ENCODE assay signal across 1 cellular context in the genomic region with DNA sequence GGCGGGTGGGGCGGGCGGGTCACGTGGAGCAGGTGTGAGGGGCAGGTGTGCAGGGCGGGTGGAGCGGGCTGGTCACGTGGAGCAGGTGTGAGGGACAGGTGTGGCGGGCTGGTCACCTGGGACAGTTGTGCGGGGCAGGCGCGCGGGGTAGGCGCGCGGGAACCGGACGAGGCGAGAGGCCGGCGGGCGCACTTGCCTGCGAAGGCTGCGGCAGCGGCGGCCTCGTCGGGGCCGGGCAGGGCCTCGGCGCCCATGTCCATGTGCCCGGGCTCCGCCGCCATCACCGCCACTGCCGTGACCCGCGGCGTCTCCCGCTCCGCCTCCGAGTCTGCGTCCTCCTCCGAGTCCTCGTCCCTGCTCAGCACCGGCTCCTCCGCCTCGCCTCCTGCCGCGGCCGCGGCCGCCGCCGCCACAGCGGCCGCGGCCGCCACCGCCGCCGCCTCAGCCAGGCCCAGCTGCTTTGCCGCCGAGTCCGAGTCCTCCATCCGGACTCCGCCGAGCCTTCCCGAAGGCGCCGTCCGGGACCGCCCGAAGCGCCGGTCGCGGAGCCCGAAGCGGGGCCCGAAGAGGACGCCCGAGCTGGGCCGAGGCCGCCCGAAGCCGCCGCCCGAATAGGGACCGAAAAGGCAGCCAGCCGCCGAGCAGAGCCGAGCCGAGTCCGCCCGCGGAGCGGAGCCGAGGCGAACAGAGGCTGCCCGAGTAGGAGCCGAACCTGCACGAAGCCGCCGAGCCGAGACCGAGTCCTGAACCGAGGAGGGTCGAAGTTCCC.
A peak's percentile ranks its signal among the peaks of the same experiment; 100 is the strongest.
TF ChIP-seq lines count a peak whose summit lies in the region.

A gene with protein sequence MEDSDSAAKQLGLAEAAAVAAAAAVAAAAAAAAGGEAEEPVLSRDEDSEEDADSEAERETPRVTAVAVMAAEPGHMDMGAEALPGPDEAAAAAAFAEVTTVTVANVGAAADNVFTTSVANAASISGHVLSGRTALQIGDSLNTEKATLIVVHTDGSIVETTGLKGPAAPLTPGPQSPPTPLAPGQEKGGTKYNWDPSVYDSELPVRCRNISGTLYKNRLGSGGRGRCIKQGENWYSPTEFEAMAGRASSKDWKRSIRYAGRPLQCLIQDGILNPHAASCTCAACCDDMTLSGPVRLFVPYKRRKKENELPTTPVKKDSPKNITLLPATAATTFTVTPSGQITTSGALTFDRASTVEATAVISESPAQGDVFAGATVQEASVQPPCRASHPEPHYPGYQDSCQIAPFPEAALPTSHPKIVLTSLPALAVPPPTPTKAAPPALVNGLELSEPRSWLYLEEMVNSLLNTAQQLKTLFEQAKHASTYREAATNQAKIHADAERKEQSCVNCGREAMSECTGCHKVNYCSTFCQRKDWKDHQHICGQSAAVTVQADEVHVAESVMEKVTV (minus strand): TSS at position 660 of the 769 bp plus-strand sequence. CDS start 175 bp downstream, at position 485.

TF ChIP-seq in HepG2, 621 proteins besides CTCF, POLR2A, EP300 and RAD21 (continued from another document and continues in another):
- TF ChIP-seq, protein P1, sequence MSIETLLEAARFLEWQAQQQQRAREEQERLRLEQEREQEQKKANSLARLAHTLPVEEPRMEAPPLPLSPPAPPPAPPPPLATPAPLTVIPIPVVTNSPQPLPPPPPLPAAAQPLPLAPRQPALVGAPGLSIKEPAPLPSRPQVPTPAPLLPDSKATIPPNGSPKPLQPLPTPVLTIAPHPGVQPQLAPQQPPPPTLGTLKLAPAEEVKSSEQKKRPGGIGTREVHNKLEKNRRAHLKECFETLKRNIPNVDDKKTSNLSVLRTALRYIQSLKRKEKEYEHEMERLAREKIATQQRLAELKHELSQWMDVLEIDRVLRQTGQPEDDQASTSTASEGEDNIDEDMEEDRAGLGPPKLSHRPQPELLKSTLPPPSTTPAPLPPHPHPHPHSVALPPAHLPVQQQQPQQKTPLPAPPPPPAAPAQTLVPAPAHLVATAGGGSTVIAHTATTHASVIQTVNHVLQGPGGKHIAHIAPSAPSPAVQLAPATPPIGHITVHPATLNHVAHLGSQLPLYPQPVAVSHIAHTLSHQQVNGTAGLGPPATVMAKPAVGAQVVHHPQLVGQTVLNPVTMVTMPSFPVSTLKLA (IDR thresholded peaks at IDR 0.05) = peak; percentile 20; the same call in 1 of the 2 replicates
- TF ChIP-seq ZNF550 (CRISPR knock-in tag; IDR thresholded peaks at IDR 0.05; ENCODE audit: borderline replicate concordance) = no peak
- no peak; the same call in 1 of the 2 replicates for TF ChIP-seq ARNT2 (CRISPR knock-in tag; IDR thresholded peaks at IDR 0.05; ENCODE audit: low read depth)
- 0 out of 2 replicates have a peak, but pooled peaks have one; percentile 59 for TF ChIP-seq ZFYVE20 (CRISPR knock-in tag; IDR thresholded peaks at IDR 0.05; ENCODE audit: borderline replicate concordance, low read depth)
- TF ChIP-seq ZNF326 (CRISPR knock-in tag; IDR thresholded peaks at IDR 0.05; ENCODE audit: borderline replicate concordance) = no peak
- no peak for TF ChIP-seq NFYB (CRISPR knock-in tag; IDR thresholded peaks at IDR 0.05)
- TF ChIP-seq, protein P2, sequence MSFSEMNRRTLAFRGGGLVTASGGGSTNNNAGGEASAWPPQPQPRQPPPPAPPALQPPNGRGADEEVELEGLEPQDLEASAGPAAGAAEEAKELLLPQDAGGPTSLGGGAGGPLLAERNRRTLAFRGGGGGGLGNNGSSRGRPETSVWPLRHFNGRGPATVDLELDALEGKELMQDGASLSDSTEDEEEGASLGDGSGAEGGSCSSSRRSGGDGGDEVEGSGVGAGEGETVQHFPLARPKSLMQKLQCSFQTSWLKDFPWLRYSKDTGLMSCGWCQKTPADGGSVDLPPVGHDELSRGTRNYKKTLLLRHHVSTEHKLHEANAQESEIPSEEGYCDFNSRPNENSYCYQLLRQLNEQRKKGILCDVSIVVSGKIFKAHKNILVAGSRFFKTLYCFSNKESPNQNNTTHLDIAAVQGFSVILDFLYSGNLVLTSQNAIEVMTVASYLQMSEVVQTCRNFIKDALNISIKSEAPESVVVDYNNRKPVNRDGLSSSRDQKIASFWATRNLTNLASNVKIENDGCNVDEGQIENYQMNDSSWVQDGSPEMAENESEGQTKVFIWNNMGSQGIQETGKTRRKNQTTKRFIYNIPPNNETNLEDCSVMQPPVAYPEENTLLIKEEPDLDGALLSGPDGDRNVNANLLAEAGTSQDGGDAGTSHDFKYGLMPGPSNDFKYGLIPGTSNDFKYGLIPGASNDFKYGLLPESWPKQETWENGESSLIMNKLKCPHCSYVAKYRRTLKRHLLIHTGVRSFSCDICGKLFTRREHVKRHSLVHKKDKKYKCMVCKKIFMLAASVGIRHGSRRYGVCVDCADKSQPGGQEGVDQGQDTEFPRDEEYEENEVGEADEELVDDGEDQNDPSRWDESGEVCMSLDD (CRISPR knock-in tag; IDR thresholded peaks at IDR 0.05; ENCODE audit: borderline replicate concordance) = no peak
- TF ChIP-seq ZNF670 (CRISPR knock-in tag; IDR thresholded peaks at IDR 0.05; ENCODE audit: borderline replicate concordance) = no peak
- TF ChIP-seq PRPF4 (IDR thresholded peaks at IDR 0.05; ENCODE audit: low read depth, low read length, poor library complexity, severe bottlenecking) = no peak
- TF ChIP-seq CENPT (CRISPR knock-in tag; IDR thresholded peaks at IDR 0.05; ENCODE audit: low read depth) = 0 out of 2 replicates have a peak, but pooled peaks have one; percentile 56
- peak; percentile 64; the same call in 1 of the 2 replicates for TF ChIP-seq ATF7-NPFF (CRISPR knock-in tag; IDR thresholded peaks at IDR 0.05; ENCODE audit: low read depth)
- TF ChIP-seq, protein P3, sequence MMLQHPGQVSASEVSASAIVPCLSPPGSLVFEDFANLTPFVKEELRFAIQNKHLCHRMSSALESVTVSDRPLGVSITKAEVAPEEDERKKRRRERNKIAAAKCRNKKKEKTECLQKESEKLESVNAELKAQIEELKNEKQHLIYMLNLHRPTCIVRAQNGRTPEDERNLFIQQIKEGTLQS (CRISPR knock-in tag; IDR thresholded peaks at IDR 0.05) = no peak
- 0 out of 2 replicates have a peak, but pooled peaks have one; percentile 19 for TF ChIP-seq SP2 (CRISPR knock-in tag; IDR thresholded peaks at IDR 0.05)
- no peak for TF ChIP-seq MTA3 (CRISPR knock-in tag; IDR thresholded peaks at IDR 0.05)
- TF ChIP-seq, protein P4, sequence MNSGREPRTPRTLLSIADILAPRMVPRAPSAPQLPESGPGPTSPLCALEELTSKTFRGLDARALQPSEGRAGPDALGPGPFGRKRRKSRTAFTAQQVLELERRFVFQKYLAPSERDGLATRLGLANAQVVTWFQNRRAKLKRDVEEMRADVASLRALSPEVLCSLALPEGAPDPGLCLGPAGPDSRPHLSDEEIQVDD (CRISPR knock-in tag; IDR thresholded peaks at IDR 0.05; ENCODE audit: borderline replicate concordance) = peak; percentile 79; the same call in 1 of the 2 replicates
- 0 out of 2 replicates have a peak, but pooled peaks have one; percentile 60 for TF ChIP-seq EEA1 (CRISPR knock-in tag; IDR thresholded peaks at IDR 0.05; ENCODE audit: borderline replicate concordance)
- TF ChIP-seq ZNF382 (CRISPR knock-in tag; IDR thresholded peaks at IDR 0.05; ENCODE audit: borderline replicate concordance) = no peak
- TF ChIP-seq, protein P5, sequence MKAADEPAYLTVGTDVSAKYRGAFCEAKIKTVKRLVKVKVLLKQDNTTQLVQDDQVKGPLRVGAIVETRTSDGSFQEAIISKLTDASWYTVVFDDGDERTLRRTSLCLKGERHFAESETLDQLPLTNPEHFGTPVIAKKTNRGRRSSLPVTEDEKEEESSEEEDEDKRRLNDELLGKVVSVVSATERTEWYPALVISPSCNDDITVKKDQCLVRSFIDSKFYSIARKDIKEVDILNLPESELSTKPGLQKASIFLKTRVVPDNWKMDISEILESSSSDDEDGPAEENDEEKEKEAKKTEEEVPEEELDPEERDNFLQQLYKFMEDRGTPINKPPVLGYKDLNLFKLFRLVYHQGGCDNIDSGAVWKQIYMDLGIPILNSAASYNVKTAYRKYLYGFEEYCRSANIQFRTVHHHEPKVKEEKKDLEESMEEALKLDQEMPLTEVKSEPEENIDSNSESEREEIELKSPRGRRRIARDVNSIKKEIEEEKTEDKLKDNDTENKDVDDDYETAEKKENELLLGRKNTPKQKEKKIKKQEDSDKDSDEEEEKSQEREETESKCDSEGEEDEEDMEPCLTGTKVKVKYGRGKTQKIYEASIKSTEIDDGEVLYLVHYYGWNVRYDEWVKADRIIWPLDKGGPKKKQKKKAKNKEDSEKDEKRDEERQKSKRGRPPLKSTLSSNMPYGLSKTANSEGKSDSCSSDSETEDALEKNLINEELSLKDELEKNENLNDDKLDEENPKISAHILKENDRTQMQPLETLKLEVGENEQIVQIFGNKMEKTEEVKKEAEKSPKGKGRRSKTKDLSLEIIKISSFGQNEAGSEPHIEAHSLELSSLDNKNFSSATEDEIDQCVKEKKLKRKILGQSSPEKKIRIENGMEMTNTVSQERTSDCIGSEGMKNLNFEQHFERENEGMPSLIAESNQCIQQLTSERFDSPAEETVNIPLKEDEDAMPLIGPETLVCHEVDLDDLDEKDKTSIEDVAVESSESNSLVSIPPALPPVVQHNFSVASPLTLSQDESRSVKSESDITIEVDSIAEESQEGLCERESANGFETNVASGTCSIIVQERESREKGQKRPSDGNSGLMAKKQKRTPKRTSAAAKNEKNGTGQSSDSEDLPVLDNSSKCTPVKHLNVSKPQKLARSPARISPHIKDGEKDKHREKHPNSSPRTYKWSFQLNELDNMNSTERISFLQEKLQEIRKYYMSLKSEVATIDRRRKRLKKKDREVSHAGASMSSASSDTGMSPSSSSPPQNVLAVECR (CRISPR knock-in tag; IDR thresholded peaks at IDR 0.05; ENCODE audit: borderline replicate concordance) = 0 out of 2 replicates have a peak, but pooled peaks have one; percentile 9
- no peak for TF ChIP-seq ZNF24 (IDR thresholded peaks at IDR 0.05)
- TF ChIP-seq, protein P6, sequence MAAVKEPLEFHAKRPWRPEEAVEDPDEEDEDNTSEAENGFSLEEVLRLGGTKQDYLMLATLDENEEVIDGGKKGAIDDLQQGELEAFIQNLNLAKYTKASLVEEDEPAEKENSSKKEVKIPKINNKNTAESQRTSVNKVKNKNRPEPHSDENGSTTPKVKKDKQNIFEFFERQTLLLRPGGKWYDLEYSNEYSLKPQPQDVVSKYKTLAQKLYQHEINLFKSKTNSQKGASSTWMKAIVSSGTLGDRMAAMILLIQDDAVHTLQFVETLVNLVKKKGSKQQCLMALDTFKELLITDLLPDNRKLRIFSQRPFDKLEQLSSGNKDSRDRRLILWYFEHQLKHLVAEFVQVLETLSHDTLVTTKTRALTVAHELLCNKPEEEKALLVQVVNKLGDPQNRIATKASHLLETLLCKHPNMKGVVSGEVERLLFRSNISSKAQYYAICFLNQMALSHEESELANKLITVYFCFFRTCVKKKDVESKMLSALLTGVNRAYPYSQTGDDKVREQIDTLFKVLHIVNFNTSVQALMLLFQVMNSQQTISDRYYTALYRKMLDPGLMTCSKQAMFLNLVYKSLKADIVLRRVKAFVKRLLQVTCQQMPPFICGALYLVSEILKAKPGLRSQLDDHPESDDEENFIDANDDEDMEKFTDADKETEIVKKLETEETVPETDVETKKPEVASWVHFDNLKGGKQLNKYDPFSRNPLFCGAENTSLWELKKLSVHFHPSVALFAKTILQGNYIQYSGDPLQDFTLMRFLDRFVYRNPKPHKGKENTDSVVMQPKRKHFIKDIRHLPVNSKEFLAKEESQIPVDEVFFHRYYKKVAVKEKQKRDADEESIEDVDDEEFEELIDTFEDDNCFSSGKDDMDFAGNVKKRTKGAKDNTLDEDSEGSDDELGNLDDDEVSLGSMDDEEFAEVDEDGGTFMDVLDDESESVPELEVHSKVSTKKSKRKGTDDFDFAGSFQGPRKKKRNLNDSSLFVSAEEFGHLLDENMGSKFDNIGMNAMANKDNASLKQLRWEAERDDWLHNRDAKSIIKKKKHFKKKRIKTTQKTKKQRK (IDR thresholded peaks at IDR 0.05; ENCODE audit: low read length) = no peak
- TF ChIP-seq, protein P7, sequence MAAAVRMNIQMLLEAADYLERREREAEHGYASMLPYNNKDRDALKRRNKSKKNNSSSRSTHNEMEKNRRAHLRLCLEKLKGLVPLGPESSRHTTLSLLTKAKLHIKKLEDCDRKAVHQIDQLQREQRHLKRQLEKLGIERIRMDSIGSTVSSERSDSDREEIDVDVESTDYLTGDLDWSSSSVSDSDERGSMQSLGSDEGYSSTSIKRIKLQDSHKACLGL (CRISPR knock-in tag; IDR thresholded peaks at IDR 0.05) = peak; percentile 72
- no peak; the same call in 1 of the 2 replicates for TF ChIP-seq NR2C2 (CRISPR knock-in tag; IDR thresholded peaks at IDR 0.05; ENCODE audit: borderline replicate concordance)
- TF ChIP-seq, protein P8, sequence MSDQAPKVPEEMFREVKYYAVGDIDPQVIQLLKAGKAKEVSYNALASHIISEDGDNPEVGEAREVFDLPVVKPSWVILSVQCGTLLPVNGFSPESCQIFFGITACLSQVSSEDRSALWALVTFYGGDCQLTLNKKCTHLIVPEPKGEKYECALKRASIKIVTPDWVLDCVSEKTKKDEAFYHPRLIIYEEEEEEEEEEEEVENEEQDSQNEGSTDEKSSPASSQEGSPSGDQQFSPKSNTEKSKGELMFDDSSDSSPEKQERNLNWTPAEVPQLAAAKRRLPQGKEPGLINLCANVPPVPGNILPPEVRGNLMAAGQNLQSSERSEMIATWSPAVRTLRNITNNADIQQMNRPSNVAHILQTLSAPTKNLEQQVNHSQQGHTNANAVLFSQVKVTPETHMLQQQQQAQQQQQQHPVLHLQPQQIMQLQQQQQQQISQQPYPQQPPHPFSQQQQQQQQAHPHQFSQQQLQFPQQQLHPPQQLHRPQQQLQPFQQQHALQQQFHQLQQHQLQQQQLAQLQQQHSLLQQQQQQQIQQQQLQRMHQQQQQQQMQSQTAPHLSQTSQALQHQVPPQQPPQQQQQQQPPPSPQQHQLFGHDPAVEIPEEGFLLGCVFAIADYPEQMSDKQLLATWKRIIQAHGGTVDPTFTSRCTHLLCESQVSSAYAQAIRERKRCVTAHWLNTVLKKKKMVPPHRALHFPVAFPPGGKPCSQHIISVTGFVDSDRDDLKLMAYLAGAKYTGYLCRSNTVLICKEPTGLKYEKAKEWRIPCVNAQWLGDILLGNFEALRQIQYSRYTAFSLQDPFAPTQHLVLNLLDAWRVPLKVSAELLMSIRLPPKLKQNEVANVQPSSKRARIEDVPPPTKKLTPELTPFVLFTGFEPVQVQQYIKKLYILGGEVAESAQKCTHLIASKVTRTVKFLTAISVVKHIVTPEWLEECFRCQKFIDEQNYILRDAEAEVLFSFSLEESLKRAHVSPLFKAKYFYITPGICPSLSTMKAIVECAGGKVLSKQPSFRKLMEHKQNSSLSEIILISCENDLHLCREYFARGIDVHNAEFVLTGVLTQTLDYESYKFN (CRISPR knock-in tag; conservative IDR thresholded peaks at IDR 0.05) = no peak
- TF ChIP-seq ZNF432 (CRISPR knock-in tag; IDR thresholded peaks at IDR 0.05; ENCODE audit: borderline replicate concordance) = no peak
- 0 out of 2 replicates have a peak, but pooled peaks have one; percentile 34 for TF ChIP-seq ZNF441 (CRISPR knock-in tag; IDR thresholded peaks at IDR 0.05; ENCODE audit: borderline replicate concordance)
- TF ChIP-seq, protein P9, sequence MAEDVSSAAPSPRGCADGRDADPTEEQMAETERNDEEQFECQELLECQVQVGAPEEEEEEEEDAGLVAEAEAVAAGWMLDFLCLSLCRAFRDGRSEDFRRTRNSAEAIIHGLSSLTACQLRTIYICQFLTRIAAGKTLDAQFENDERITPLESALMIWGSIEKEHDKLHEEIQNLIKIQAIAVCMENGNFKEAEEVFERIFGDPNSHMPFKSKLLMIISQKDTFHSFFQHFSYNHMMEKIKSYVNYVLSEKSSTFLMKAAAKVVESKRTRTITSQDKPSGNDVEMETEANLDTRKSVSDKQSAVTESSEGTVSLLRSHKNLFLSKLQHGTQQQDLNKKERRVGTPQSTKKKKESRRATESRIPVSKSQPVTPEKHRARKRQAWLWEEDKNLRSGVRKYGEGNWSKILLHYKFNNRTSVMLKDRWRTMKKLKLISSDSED (CRISPR knock-in tag; IDR thresholded peaks at IDR 0.05) = no peak
